ENCODE assay signal across 31 cellular contexts in the genomic region with DNA sequence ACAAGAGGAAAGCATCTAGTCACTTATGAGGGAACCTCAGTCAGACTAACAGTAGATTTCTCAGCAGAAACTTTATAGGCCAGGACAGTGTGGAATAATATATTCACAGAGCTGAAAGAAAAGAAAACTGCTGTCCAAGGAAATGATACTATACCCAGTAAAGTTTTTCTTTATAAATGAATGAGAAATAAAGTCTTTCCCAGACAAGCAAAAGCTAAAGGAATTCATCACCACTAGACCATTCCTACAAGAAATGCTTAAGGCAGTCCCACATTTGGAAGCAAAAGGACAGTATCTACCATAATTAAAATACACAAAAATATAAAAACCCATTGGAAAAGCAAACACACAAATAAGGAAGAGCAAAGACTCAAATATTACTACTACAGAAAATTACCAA.
"Had no signal": no experiment of that assay in that cellular context is flagged by ENCODE, and none has a peak within 500 bp of the region (broad histone marks: within the 10 kb centered on the region; RNA-seq: fewer than 3 reads in every experiment).

No MANE protein-coding gene starts in this region.

- H3K9ac ChIP-seq: neural progenitor cell, parathyroid adenoma had no signal

- H3K4me1 Mint-ChIP-seq: stimulated activated memory B cell treated with anti-CD40 and anti-IgM and Interleukin-4, amounts not matched to agents 10 μg/mL and 1 μg/mL and 100 μg/mL, for 72 hours had no signal

- ATAC-seq: naive thymus-derived CD4-positive, alpha-beta T cell; natural killer cell; sciatic nerve; stimulated activated memory B cell treated with anti-CD40 and anti-IgM and Interleukin-4, amounts not matched to agents 10 μg/mL and 1 μg/mL and 100 μg/mL, for 72 hours; stimulated activated naive CD8-positive, alpha-beta T cell treated with anti-CD3 and anti-CD28 coated beads, Interleukin-15, amount 100 ng/mL, for 72 hours; stimulated activated naive CD8-positive, alpha-beta T cell treated with anti-CD3 and anti-CD28 coated beads, Interleukin-15, Interleukin-2, amounts not matched to agents 100 U/mL and 50 U/mL, for 24 hours; upper lobe of right lung had no signal

- H3K27me3 ChIP-seq: neural progenitor cell, ovary, right atrium auricular region, spleen, suprapubic skin, testis, tibial artery, transverse colon, upper lobe of right lung, uterus had no signal

- H3K4me3 Mint-ChIP-seq: naive thymus-derived CD4-positive, alpha-beta T cell; natural killer cell; nephron; neural progenitor cell; stimulated activated memory B cell treated with anti-CD40 and anti-IgM and Interleukin-4, amounts not matched to agents 10 μg/mL and 1 μg/mL and 100 μg/mL, for 72 hours; stimulated activated naive CD8-positive, alpha-beta T cell treated with anti-CD3 and anti-CD28 coated beads, Interleukin-15, amount 100 ng/mL, for 72 hours; type B pancreatic cell had no signal

- H3K4me2 ChIP-seq: neural progenitor cell, smooth muscle cell had no signal

- H3K36me3 ChIP-seq: neural progenitor cell, ovary, prostate gland, right atrium auricular region, spleen, suprapubic skin, tibial artery, transverse colon, upper lobe of right lung, uterus had no signal

- H2AFZ ChIP-seq: neural progenitor cell, parathyroid adenoma had no signal

- H3K79me2 ChIP-seq: parathyroid adenoma had no signal

- H3K27ac ChIP-seq: neural progenitor cell, ovary, prostate gland, right atrium auricular region, suprapubic skin, testis, upper lobe of right lung, uterus had no signal

- H3K36me3 Mint-ChIP-seq: type B pancreatic cell had no signal

- H3K9me3 Mint-ChIP-seq: type B pancreatic cell had no signal

- DNase-seq: naive thymus-derived CD4-positive, alpha-beta T cell; natural killer cell; occipital lobe; ovary; retina; spleen; stimulated activated CD4-positive, alpha-beta T cell treated with anti-CD3 and anti-CD28 coated beads, Interleukin-12 subunit alpha, Interleukin-12 subunit beta, amount 100 ng/mL, for 4 hours; stimulated activated CD4-positive, alpha-beta T cell treated with anti-CD3 and anti-CD28 coated beads, Interleukin-1b, Interleukin-23, amount 100 ng/mL, for 48 hours; stimulated activated CD4-positive, alpha-beta T cell treated with anti-CD3 and anti-CD28 coated beads, Interleukin-4, amount 100 ng/mL, for 1 hour; stimulated activated CD4-positive, alpha-beta T cell treated with anti-CD3 and anti-CD28 coated beads, Interleukin-4, amount 100 ng/mL, for 4 hours; stimulated activated CD8-positive, alpha-beta memory T cell treated with anti-CD3 and anti-CD28 coated beads, Interleukin-4, amount 100 ng/mL, for 48 hours; stimulated activated naive CD4-positive, alpha-beta T cell; stimulated activated naive CD8-positive, alpha-beta T cell treated with anti-CD3 and anti-CD28 coated beads, Interleukin-15, amount 100 ng/mL, for 72 hours; stimulated activated naive CD8-positive, alpha-beta T cell treated with anti-CD3 and anti-CD28 coated beads, Interleukin-15, Interleukin-2, amounts not matched to agents 100 U/mL and 50 U/mL, for 24 hours; substantia nigra; testis; tibial artery; transverse colon; upper lobe of right lung; uterus had no signal

- H3K4me3 ChIP-seq: neural progenitor cell, ovary, prostate gland, right atrium auricular region, skin epidermis, smooth muscle cell, spleen, suprapubic skin, testis, tibial artery, transverse colon, upper lobe of right lung, uterus had no signal

- H3K4me1 ChIP-seq: neural progenitor cell, parathyroid adenoma, prostate gland, testis, upper lobe of right lung had no signal

- H3K9me3 ChIP-seq: ovary, prostate gland, suprapubic skin, testis had no signal

- H3K27ac Mint-ChIP-seq: naive thymus-derived CD4-positive, alpha-beta T cell; natural killer cell; nephron; neural progenitor cell; stimulated activated memory B cell treated with anti-CD40 and anti-IgM and Interleukin-4, amounts not matched to agents 10 μg/mL and 1 μg/mL and 100 μg/mL, for 72 hours; stimulated activated naive CD8-positive, alpha-beta T cell treated with anti-CD3 and anti-CD28 coated beads, Interleukin-15, amount 100 ng/mL, for 72 hours; type B pancreatic cell had no signal
